Comparison of ENCODE assay signal across 10 cellular contexts in genomic region chr4:40843696-40844095, GRCh38.
DNase-seq lines count a peak whose midpoint lies in the region; ATAC-seq and TF ChIP-seq lines count a peak whose summit lies in the region.
"Had no signal": no experiment of that assay in that cellular context is flagged by ENCODE, and none has a peak within 500 bp of the region (broad histone marks: within the 10 kb centered on the region; RNA-seq: fewer than 3 reads in every experiment).

No MANE protein-coding gene starts in this region.

- no peak overlapping the region for H3K9ac ChIP-seq in OCI-LY3 (ENCODE audit: low read length)

- intact Hi-C loops in heart right ventricle (cut with DNase I) = loop anchor here in 6 of 10 donors (5.0 to 10.0 kb wide), 4 partner anchors 51 to 969 kb away; no protein-coding TSS in a partner anchor

- WGBS in heart right ventricle, 2 donors = 94% methylated on average over 1 of the region's 1 CpG

- no peaks in the 10 kb centered on the region for H3K4me1 ChIP-seq in CD4-positive, CD25-positive, alpha-beta regulatory T cell (ENCODE audit: control insufficient read depth, insufficient read depth, low read length, poor library complexity, severe bottlenecking)
- H3K4me1 ChIP-seq in OCI-LY3 (ENCODE audit: low read length) = peaks cover 16% of the 10 kb centered on the region
- H3K4me1 ChIP-seq in heart right ventricle = peaks cover 0 to 50% (median 10%) of the 10 kb centered on the region in 9 donors
- H3K4me1 ChIP-seq: pancreas had no signal

- TF ChIP-seq CTCF in OCI-LY3 (IDR thresholded peaks at IDR 0.05; ENCODE audit: low read depth, low read length) (peak; percentile 60), heart right ventricle (IDR thresholded peaks at IDR 0.05) (peak in 5 of 9 donors; percentile 15 to 39 (median 20))

- H4K20me1 ChIP-seq in OCI-LY3 (ENCODE audit: insufficient read depth, low read length) = 0 out of 2 replicates have a peak, but pooled peaks cover 3% of the 10 kb centered on the region

- ATAC-seq in CD4-positive, CD25-positive, alpha-beta regulatory T cell (ENCODE audit: low read depth in 2 of 2) = peak; percentile 38 to 59
- ATAC-seq in GM21515 (IDR thresholded peaks at IDR 0.05; ENCODE audit: unreplicated experiment) = peak; percentile 40
- ATAC-seq in heart right ventricle = no peak

- H3K4me1 Mint-ChIP-seq in CD4-positive, CD25-positive, alpha-beta regulatory T cell = no peaks in the 10 kb centered on the region

- no peaks in the 10 kb centered on the region for H3K9me3 ChIP-seq in CD4-positive, CD25-positive, alpha-beta regulatory T cell (ENCODE audit: control insufficient read depth in 2 of 2, low read length in 2 of 2)
- H3K9me3 ChIP-seq in OCI-LY3 (ENCODE audit: insufficient read depth, low read length) (no peaks in the 10 kb centered on the region), heart right ventricle (no peaks in the 10 kb centered on the region)
- H3K9me3 ChIP-seq: pancreas had no signal

- H3K4me2 ChIP-seq in OCI-LY3 (ENCODE audit: low read length) = no peak overlapping the region

- H2AFZ ChIP-seq in OCI-LY3 (ENCODE audit: low read depth, low read length) = no peak overlapping the region

- peak in 2 of 3 donors; percentile 13 to 61 for DNase-seq in CD4-positive, CD25-positive, alpha-beta regulatory T cell
- DNase-seq in heart right ventricle (no peak), HuH-7.5 (ENCODE audit: low spot score) (no peak), NK-92 (lab: John Stamatoyannopoulos, UW; ENCODE audit: unreplicated experiment) (no peak), islet precursor cell (no peak)
- no peak for DNase-seq in effector CD8-positive, alpha-beta T cell (lab: John Stamatoyannopoulos, UW)
- DNase-seq: pancreas, SW 1271 had no signal

- H3K4me3 ChIP-seq in CD4-positive, CD25-positive, alpha-beta regulatory T cell (ENCODE audit: low read depth, low read length) = no peak overlapping the region
- no peak overlapping the region for H3K4me3 ChIP-seq in OCI-LY3 (ENCODE audit: low read length)
- no peak overlapping the region for H3K4me3 ChIP-seq in heart right ventricle
- H3K4me3 ChIP-seq: pancreas had no signal

- H3K27ac ChIP-seq in CD4-positive, CD25-positive, alpha-beta regulatory T cell (ENCODE audit: insufficient read depth, low read length, poor library complexity, severe bottlenecking) = no peak overlapping the region
- no peak overlapping the region for H3K27ac ChIP-seq in OCI-LY3 (ENCODE audit: low read length)
- no peak overlapping the region for H3K27ac ChIP-seq in heart right ventricle
- H3K27ac ChIP-seq: pancreas had no signal

- no peak overlapping the region for H3K27ac Mint-ChIP-seq in CD4-positive, CD25-positive, alpha-beta regulatory T cell

- H3K27me3 Mint-ChIP-seq in CD4-positive, CD25-positive, alpha-beta regulatory T cell = peaks cover 13% of the 10 kb centered on the region

- H3K36me3 Mint-ChIP-seq in CD4-positive, CD25-positive, alpha-beta regulatory T cell = no peaks in the 10 kb centered on the region

- no peaks in the 10 kb centered on the region for H3K9me3 Mint-ChIP-seq in CD4-positive, CD25-positive, alpha-beta regulatory T cell

- H3K27me3 ChIP-seq in CD4-positive, CD25-positive, alpha-beta regulatory T cell (ENCODE audit: control insufficient read depth, insufficient read depth, low read length) = no peaks in the 10 kb centered on the region
- H3K27me3 ChIP-seq in OCI-LY3 (ENCODE audit: low read depth, low read length) = no peaks in the 10 kb centered on the region
- no peaks in the 10 kb centered on the region for H3K27me3 ChIP-seq in heart right ventricle
- H3K27me3 ChIP-seq: pancreas had no signal

- no peaks in the 10 kb centered on the region for H3K79me2 ChIP-seq in OCI-LY3 (ENCODE audit: low read length)

- no peak overlapping the region for H3K4me3 Mint-ChIP-seq in CD4-positive, CD25-positive, alpha-beta regulatory T cell

- no peaks in the 10 kb centered on the region for H3K36me3 ChIP-seq in CD4-positive, CD25-positive, alpha-beta regulatory T cell (ENCODE audit: control insufficient read depth, insufficient read depth, low read length)
- H3K36me3 ChIP-seq in OCI-LY3 (replicated peaks; ENCODE audit: low read depth, low read length) (no peaks in the 10 kb centered on the region), heart right ventricle (peaks cover 0 to 6% (median 0%) of the 10 kb centered on the region in 9 donors)
- H3K36me3 ChIP-seq: pancreas had no signal

Comparison
In these comparisons a context has a peak if more than half of its experiments do, and no peak if none do; other contexts are left out.
1. ATAC-seq: peak in CD4-positive, CD25-positive, alpha-beta regulatory T cell (2 of 2) and GM21515 (single experiment); none in heart right ventricle (0 of 8).
2. DNase-seq: peak in CD4-positive, CD25-positive, alpha-beta regulatory T cell (2 of 3); none in heart right ventricle (0 of 2), HuH-7.5 (single experiment), effector CD8-positive, alpha-beta T cell (single experiment), NK-92 (single experiment) and islet precursor cell (single experiment).